9 cellular contexts compared by ENCODE assay signal in genomic region chr3:62876064-62876463, GRCh38. TPM values are rescaled to one million over a fixed set of nuclear protein-coding genes. Genes with fewer than 3 reads are reported as not detected.
A peak's percentile ranks its signal among the peaks of the same experiment; 100 is the strongest.
DNase-seq lines count a peak whose midpoint lies in the region; ATAC-seq and TF ChIP-seq lines count a peak whose summit lies in the region.
"Had no signal": no experiment of that assay in that cellular context is flagged by ENCODE, and none has a peak within 500 bp of the region (broad histone marks: within the 10 kb centered on the region; RNA-seq: fewer than 3 reads in every experiment).

No MANE protein-coding gene starts in this region.

- H3K27me3 Mint-ChIP-seq in mesothelial cell of epicardium (ENCODE audit: low read depth) (peaks cover 91% of the 10 kb centered on the region), CD14-positive monocyte (ENCODE audit: low read depth in 3 of 3) (peaks cover 44 to 56% (median 49%) of the 10 kb centered on the region in 3 donors)

- peak overlapping the region; percentile 56 for H3K4me3 Mint-ChIP-seq in mesothelial cell of epicardium
- peak overlapping the region in 1 of 2 donors; percentile 75 for H3K4me3 Mint-ChIP-seq in CD14-positive monocyte

- H3K9me3 Mint-ChIP-seq in mesothelial cell of epicardium (peaks cover 7% of the 10 kb centered on the region), CD14-positive monocyte (peaks cover 4 to 23% (median 11%) of the 10 kb centered on the region in 7 donors)
- H3K9me3 Mint-ChIP-seq in activated naive CD4-positive, alpha-beta T cell treated with anti-CD3 and anti-CD28 coated beads, Interleukin-2, amount 50 U/mL, for 72 hours = peaks cover 6 to 13% of the 10 kb centered on the region in 2 donors

- H3K36me3 ChIP-seq in ES-I3 (ENCODE audit: insufficient read depth, low read length) = no peaks in the 10 kb centered on the region
- H3K36me3 ChIP-seq: thoracic aorta had no signal

- H3K9me3 ChIP-seq in ES-I3 (ENCODE audit: control insufficient read depth, insufficient read depth, low read length) = no peaks in the 10 kb centered on the region
- H3K9me3 ChIP-seq: thoracic aorta had no signal

- peak overlapping the region; percentile 88; the same call in 1 of the 2 replicates for H3K9ac ChIP-seq in ES-I3 (ENCODE audit: low read depth, low read length)

- H3K27ac Mint-ChIP-seq in mesothelial cell of epicardium (no peak overlapping the region), CD14-positive monocyte (no peak overlapping the region)
- no peak overlapping the region for H3K27ac Mint-ChIP-seq in activated naive CD4-positive, alpha-beta T cell treated with anti-CD3 and anti-CD28 coated beads, Interleukin-2, amount 50 U/mL, for 72 hours

- ATAC-seq in GM18502 (IDR thresholded peaks at IDR 0.05; ENCODE audit: poor library complexity, unreplicated experiment) = no peak
- ATAC-seq in activated naive CD4-positive, alpha-beta T cell treated with anti-CD3 and anti-CD28 coated beads, Interleukin-2, amount 50 U/mL, for 72 hours = no peak

- DNase-seq in NCI-H1694 treated with DMSO at 0.1 percent for 48 hours (lab: John Stamatoyannopoulos, UW) = peak; percentile 22
- no peak for DNase-seq in coronary artery (ENCODE audit: low spot score)
- peak; percentile 62 to 81 for DNase-seq in mesothelial cell of epicardium (ENCODE audit: low spot score in 2 of 2, unreplicated experiment in 2 of 2)
- no peak for DNase-seq in CD14-positive monocyte (ENCODE audit: low spot score)
- DNase-seq in activated naive CD4-positive, alpha-beta T cell treated with anti-CD3 and anti-CD28 coated beads, Interleukin-2, amount 50 U/mL, for 72 hours (ENCODE audit: low spot score in 2 of 2) = no peak
- DNase-seq in MV-4-11 (lab: John Stamatoyannopoulos, UW) = no peak

- intact Hi-C loops in CD14-positive monocyte (cut with micrococcal nuclease) = no loop called here

- peak overlapping the region; percentile 72 for H3K4me3 ChIP-seq in coronary artery
- H3K4me3 ChIP-seq: thoracic aorta had no signal

- H3K27ac ChIP-seq in coronary artery = no peak overlapping the region
- H3K27ac ChIP-seq: thoracic aorta had no signal

- peaks cover 8% of the 10 kb centered on the region for H3K4me1 ChIP-seq in ES-I3 (ENCODE audit: insufficient read depth, low read length)

- H3K4me1 Mint-ChIP-seq in mesothelial cell of epicardium (peaks cover 12% of the 10 kb centered on the region), CD14-positive monocyte (no peaks in the 10 kb centered on the region)

- H3K36me3 Mint-ChIP-seq in mesothelial cell of epicardium (no peaks in the 10 kb centered on the region), CD14-positive monocyte (peaks cover 1 to 2% of the 10 kb centered on the region in 2 donors)
- H3K36me3 Mint-ChIP-seq in activated naive CD4-positive, alpha-beta T cell treated with anti-CD3 and anti-CD28 coated beads, Interleukin-2, amount 50 U/mL, for 72 hours = peaks cover 5 to 24% of the 10 kb centered on the region in 2 donors

- no peak for TF ChIP-seq CTCF in coronary artery (IDR thresholded peaks at IDR 0.05)
- TF ChIP-seq CTCF in mesothelial cell of epicardium (IDR thresholded peaks at IDR 0.05; ENCODE audit: unreplicated experiment) = no peak
- TF ChIP-seq CTCF in CD14-positive monocyte (IDR thresholded peaks at IDR 0.05) = no peak

RNA-seq across cellular contexts. Expression of gene CADPS, which starts 0.8 kb away (rescaled TPM):
- 2.7 to 4.2 TPM (median 3.3 TPM) in 3 replicates for total RNA-seq in mesothelial cell of epicardium
- polyA plus RNA-seq in CD14-positive monocyte = not detected
- total RNA-seq in activated naive CD4-positive, alpha-beta T cell treated with anti-CD3 and anti-CD28 coated beads, Interleukin-2, amount 50 U/mL, for 72 hours = not detected

Comparison
In these comparisons a context has a peak if more than half of its experiments do, and no peak if none do; other contexts are left out.
1. DNase-seq: peak in NCI-H1694 treated with DMSO at 0.1 percent for 48 hours (single experiment) and mesothelial cell of epicardium (2 of 2); none in coronary artery (single experiment), CD14-positive monocyte (single experiment), activated naive CD4-positive, alpha-beta T cell treated with anti-CD3 and anti-CD28 coated beads, Interleukin-2, amount 50 U/mL, for 72 hours (0 of 2) and MV-4-11 (single experiment).